ENCODE assay signal across 1 cellular context in the genomic region with DNA sequence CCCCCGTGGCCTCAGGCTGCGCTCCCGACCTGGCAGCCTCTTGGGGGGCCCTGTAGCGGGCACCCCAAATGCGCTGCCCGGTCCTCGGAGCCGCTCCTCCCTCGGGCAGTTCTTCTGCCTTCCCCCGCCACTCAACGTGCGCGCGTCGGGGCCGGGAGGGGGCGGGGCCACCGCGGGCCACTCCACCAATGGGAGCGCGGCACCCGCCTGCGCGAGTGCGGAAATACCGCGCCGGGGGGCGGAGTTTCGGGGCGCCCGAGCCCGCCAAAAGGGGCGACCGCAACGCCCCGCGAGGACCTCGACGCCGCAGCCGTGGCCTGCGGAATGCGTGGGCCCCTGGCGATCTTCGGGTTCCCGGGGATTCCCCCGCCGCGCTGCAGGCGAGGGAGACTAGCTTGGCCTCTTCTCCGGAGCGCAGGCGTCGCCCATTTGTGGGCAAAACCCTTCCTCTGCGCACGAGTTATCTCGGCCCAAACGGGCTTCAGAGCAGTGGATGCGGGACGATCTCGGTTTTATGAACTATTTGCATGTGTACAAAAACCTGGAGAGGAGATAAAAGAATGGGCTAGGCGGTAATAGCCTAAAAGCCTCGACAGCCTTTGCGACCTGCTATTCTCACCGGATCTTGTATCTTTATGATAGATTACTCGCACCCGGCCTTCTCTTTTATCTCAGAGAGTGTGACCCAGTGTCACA.
TF ChIP-seq lines count a peak whose summit lies in the region.

Gene TASOR (minus strand): TSS at position 144 of the 696 bp plus-strand sequence. CDS start 259 bp downstream, outside the sequence.

TF ChIP-seq in HepG2, 621 proteins besides CTCF, POLR2A, EP300 and RAD21 (continued from another document and continues in another):
- TF ChIP-seq, protein P1, sequence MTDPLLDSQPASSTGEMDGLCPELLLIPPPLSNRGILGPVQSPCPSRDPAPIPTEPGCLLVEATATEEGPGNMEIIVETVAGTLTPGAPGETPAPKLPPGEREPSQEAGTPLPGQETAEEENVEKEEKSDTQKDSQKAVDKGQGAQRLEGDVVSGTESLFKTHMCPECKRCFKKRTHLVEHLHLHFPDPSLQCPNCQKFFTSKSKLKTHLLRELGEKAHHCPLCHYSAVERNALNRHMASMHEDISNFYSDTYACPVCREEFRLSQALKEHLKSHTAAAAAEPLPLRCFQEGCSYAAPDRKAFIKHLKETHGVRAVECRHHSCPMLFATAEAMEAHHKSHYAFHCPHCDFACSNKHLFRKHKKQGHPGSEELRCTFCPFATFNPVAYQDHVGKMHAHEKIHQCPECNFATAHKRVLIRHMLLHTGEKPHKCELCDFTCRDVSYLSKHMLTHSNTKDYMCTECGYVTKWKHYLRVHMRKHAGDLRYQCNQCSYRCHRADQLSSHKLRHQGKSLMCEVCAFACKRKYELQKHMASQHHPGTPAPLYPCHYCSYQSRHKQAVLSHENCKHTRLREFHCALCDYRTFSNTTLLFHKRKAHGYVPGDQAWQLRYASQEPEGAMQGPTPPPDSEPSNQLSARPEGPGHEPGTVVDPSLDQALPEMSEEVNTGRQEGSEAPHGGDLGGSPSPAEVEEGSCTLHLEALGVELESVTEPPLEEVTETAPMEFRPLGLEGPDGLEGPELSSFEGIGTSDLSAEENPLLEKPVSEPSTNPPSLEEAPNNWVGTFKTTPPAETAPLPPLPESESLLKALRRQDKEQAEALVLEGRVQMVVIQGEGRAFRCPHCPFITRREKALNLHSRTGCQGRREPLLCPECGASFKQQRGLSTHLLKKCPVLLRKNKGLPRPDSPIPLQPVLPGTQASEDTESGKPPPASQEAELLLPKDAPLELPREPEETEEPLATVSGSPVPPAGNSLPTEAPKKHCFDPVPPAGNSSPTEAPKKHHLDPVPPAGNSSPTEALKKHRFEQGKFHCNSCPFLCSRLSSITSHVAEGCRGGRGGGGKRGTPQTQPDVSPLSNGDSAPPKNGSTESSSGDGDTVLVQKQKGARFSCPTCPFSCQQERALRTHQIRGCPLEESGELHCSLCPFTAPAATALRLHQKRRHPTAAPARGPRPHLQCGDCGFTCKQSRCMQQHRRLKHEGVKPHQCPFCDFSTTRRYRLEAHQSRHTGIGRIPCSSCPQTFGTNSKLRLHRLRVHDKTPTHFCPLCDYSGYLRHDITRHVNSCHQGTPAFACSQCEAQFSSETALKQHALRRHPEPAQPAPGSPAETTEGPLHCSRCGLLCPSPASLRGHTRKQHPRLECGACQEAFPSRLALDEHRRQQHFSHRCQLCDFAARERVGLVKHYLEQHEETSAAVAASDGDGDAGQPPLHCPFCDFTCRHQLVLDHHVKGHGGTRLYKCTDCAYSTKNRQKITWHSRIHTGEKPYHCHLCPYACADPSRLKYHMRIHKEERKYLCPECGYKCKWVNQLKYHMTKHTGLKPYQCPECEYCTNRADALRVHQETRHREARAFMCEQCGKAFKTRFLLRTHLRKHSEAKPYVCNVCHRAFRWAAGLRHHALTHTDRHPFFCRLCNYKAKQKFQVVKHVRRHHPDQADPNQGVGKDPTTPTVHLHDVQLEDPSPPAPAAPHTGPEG (CRISPR knock-in tag; IDR thresholded peaks at IDR 0.05), result no peak; the same call in 1 of the 2 replicates
- TF ChIP-seq ZNF639 (CRISPR knock-in tag; conservative IDR thresholded peaks at IDR 0.05), result no peak; the same call in 1 of the 2 replicates
- TF ChIP-seq SNRNP70 (IDR thresholded peaks at IDR 0.05; ENCODE audit: low read depth, low read length), result no peak
- TF ChIP-seq, protein P2, sequence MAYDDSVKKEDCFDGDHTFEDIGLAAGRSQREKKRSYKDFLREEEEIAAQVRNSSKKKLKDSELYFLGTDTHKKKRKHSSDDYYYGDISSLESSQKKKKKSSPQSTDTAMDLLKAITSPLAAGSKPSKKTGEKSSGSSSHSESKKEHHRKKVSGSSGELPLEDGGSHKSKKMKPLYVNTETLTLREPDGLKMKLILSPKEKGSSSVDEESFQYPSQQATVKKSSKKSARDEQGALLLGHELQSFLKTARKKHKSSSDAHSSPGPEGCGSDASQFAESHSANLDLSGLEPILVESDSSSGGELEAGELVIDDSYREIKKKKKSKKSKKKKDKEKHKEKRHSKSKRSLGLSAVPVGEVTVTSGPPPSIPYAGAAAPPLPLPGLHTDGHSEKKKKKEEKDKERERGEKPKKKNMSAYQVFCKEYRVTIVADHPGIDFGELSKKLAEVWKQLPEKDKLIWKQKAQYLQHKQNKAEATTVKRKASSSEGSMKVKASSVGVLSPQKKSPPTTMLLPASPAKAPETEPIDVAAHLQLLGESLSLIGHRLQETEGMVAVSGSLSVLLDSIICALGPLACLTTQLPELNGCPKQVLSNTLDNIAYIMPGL (CRISPR knock-in tag; IDR thresholded peaks at IDR 0.05; ENCODE audit: borderline replicate concordance in 1 of 2, low read depth in 1 of 2), result peak in 1 of 2 experiments; percentile 72; a peak in 3 of 4 replicates
- TF ChIP-seq ZNF225 (CRISPR knock-in tag; IDR thresholded peaks at IDR 0.05), result peak; percentile 92; the same call in 1 of the 2 replicates
- TF ChIP-seq, protein P3, sequence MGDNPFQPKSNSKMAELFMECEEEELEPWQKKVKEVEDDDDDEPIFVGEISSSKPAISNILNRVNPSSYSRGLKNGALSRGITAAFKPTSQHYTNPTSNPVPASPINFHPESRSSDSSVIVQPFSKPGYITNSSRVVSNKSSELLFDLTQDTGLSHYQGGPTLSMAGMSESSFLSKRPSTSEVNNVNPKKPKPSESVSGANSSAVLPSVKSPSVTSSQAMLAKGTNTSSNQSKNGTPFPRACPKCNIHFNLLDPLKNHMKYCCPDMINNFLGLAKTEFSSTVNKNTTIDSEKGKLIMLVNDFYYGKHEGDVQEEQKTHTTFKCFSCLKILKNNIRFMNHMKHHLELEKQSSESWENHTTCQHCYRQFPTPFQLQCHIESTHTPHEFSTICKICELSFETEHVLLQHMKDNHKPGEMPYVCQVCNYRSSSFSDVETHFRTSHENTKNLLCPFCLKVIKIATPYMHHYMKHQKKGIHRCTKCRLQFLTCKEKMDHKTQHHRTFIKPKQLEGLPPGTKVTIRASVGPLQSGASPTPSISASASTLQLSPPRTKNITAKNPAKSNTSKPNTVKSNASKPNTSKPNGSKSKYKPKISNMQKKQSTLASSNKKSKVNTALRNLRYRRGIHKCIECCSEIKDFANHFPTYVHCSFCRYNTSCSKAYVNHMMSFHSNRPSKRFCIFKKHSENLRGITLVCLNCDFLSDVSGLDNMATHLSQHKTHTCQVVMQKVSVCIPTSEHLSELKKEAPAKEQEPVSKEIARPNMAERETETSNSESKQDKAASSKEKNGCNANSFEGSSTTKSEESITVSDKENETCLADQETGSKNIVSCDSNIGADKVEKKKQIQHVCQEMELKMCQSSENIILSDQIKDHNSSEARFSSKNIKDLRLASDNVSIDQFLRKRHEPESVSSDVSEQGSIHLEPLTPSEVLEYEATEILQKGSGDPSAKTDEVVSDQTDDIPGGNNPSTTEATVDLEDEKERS (CRISPR knock-in tag; IDR thresholded peaks at IDR 0.05), result peak; percentile 20; the same call in 1 of the 2 replicates
- peak; percentile 98 for TF ChIP-seq ATF7-NPFF (CRISPR knock-in tag; IDR thresholded peaks at IDR 0.05; ENCODE audit: low read depth)
- TF ChIP-seq ZNF556 (CRISPR knock-in tag; IDR thresholded peaks at IDR 0.05; ENCODE audit: borderline replicate concordance), result no peak
- no peak; the same call in 1 of the 2 replicates for TF ChIP-seq KDM4B (CRISPR knock-in tag; IDR thresholded peaks at IDR 0.05)
- TF ChIP-seq ELF3 (CRISPR knock-in tag; IDR thresholded peaks at IDR 0.05), result peak; percentile 59
- TF ChIP-seq ZMAT3 (CRISPR knock-in tag; conservative IDR thresholded peaks at IDR 0.05), result peak; percentile 92
- no peak for TF ChIP-seq ZFP36L2 (CRISPR knock-in tag; IDR thresholded peaks at IDR 0.05)
- TF ChIP-seq ZNF17 (CRISPR knock-in tag; IDR thresholded peaks at IDR 0.05), result no peak
- TF ChIP-seq ZNF660 (CRISPR knock-in tag; IDR thresholded peaks at IDR 0.05; ENCODE audit: borderline replicate concordance, low read depth), result no peak
- TF ChIP-seq ZNF362 (CRISPR knock-in tag; IDR thresholded peaks at IDR 0.05; ENCODE audit: borderline replicate concordance), result no peak; the same call in 1 of the 2 replicates
- peak; percentile 71 for TF ChIP-seq ZNF331 (CRISPR knock-in tag; IDR thresholded peaks at IDR 0.05)
- TF ChIP-seq ZNF589 (CRISPR knock-in tag; conservative IDR thresholded peaks at IDR 0.05), result no peak
- no peak for TF ChIP-seq STAT5B (CRISPR knock-in tag; IDR thresholded peaks at IDR 0.05)
- no peak for TF ChIP-seq KAT7 (CRISPR knock-in tag; IDR thresholded peaks at IDR 0.05; ENCODE audit: borderline replicate concordance)
- peak; percentile 94 for TF ChIP-seq HOXA3 (CRISPR knock-in tag; IDR thresholded peaks at IDR 0.05)
- TF ChIP-seq ZNF775 (CRISPR knock-in tag; IDR thresholded peaks at IDR 0.05; ENCODE audit: borderline replicate concordance), result peak; percentile 75; the same call in 1 of the 2 replicates
- TF ChIP-seq ATF5 (CRISPR knock-in tag; IDR thresholded peaks at IDR 0.05; ENCODE audit: low read depth), result peak; percentile 44; the same call in 1 of the 2 replicates
- TF ChIP-seq ZNF609 (CRISPR knock-in tag; IDR thresholded peaks at IDR 0.05; ENCODE audit: borderline replicate concordance), result no peak
- TF ChIP-seq, protein P4, sequence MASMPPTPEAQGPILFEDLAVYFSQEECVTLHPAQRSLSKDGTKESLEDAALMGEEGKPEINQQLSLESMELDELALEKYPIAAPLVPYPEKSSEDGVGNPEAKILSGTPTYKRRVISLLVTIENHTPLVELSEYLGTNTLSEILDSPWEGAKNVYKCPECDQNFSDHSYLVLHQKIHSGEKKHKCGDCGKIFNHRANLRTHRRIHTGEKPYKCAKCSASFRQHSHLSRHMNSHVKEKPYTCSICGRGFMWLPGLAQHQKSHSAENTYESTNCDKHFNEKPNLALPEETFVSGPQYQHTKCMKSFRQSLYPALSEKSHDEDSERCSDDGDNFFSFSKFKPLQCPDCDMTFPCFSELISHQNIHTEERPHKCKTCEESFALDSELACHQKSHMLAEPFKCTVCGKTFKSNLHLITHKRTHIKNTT (CRISPR knock-in tag; IDR thresholded peaks at IDR 0.05), result no peak
- peak; percentile 23; the same call in 1 of the 2 replicates for TF ChIP-seq HES4 (CRISPR knock-in tag; IDR thresholded peaks at IDR 0.05; ENCODE audit: borderline replicate concordance)
- TF ChIP-seq RARG (CRISPR knock-in tag; IDR thresholded peaks at IDR 0.05; ENCODE audit: low read depth), result 0 out of 2 replicates have a peak, but pooled peaks have one; percentile 47
- TF ChIP-seq NFYC (CRISPR knock-in tag; IDR thresholded peaks at IDR 0.05), result peak; percentile 80
- no peak for TF ChIP-seq CHD4 (IDR thresholded peaks at IDR 0.05; ENCODE audit: borderline replicate concordance, low read length)
- TF ChIP-seq RFX5 (IDR thresholded peaks at IDR 0.05; ENCODE audit: low read depth, low read length), result no peak
- TF ChIP-seq PAF1 (CRISPR knock-in tag; IDR thresholded peaks at IDR 0.05), result no peak
- TF ChIP-seq ELF1 (CRISPR knock-in tag; IDR thresholded peaks at IDR 0.05), result no peak; the same call in 1 of the 2 replicates
